Comparison of ENCODE assay signal across 1 cellular context in the genomic region with DNA sequence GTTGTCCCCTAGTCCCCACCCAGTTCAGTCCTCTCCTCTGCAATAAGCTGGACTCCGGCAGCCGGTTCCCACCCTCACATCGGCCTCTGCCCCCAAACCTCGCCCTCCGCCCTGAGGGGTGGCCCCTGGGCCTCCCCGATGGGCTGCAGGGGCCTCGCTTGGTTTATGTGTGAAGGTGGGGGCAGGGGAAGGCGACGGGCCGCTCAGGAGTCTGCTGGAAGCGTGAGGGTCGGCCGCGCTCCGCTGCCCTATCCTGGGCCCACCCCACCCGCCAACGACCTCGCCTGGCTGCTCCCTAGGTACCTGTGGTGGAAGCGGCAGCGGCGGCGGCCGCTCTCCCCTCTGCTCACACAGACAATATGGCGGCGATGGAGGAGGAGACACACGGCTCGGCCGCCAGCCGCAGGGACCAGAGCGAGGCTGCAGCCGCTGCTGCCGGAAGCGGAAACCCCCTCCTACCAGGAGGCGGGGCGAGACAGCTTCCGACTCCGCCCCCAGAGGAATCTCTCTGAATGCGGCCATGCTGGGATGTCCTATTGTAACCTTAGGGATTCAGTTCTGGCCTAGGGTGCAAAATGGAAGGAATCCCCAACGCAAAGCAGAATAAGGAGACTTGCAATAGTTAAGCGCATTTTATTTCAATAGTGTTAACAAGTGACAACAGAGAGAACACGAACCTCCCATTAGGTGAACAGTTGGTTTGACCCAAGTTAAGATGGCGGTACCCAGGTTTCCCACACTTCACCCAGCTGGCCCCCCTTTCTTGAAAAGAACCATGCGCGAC.
A peak's percentile ranks its signal among the peaks of the same experiment; 100 is the strongest.
TF ChIP-seq lines count a peak whose summit lies in the region.

A gene (minus strand): TSS at position 422 of the 784 bp plus-strand sequence. CDS start 35,239 bp downstream, outside the sequence.

TF ChIP-seq in HepG2, 621 proteins besides CTCF, POLR2A, EP300 and RAD21 (continued from another document and continues in another):
- TF ChIP-seq SMYD3 (CRISPR knock-in tag; IDR thresholded peaks at IDR 0.05): peak; percentile 93
- TF ChIP-seq PAF1 (CRISPR knock-in tag; IDR thresholded peaks at IDR 0.05): no peak
- TF ChIP-seq, protein P1, sequence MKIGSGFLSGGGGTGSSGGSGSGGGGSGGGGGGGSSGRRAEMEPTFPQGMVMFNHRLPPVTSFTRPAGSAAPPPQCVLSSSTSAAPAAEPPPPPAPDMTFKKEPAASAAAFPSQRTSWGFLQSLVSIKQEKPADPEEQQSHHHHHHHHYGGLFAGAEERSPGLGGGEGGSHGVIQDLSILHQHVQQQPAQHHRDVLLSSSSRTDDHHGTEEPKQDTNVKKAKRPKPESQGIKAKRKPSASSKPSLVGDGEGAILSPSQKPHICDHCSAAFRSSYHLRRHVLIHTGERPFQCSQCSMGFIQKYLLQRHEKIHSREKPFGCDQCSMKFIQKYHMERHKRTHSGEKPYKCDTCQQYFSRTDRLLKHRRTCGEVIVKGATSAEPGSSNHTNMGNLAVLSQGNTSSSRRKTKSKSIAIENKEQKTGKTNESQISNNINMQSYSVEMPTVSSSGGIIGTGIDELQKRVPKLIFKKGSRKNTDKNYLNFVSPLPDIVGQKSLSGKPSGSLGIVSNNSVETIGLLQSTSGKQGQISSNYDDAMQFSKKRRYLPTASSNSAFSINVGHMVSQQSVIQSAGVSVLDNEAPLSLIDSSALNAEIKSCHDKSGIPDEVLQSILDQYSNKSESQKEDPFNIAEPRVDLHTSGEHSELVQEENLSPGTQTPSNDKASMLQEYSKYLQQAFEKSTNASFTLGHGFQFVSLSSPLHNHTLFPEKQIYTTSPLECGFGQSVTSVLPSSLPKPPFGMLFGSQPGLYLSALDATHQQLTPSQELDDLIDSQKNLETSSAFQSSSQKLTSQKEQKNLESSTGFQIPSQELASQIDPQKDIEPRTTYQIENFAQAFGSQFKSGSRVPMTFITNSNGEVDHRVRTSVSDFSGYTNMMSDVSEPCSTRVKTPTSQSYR (CRISPR knock-in tag; IDR thresholded peaks at IDR 0.05; ENCODE audit: borderline replicate concordance): no peak
- TF ChIP-seq, protein P2, sequence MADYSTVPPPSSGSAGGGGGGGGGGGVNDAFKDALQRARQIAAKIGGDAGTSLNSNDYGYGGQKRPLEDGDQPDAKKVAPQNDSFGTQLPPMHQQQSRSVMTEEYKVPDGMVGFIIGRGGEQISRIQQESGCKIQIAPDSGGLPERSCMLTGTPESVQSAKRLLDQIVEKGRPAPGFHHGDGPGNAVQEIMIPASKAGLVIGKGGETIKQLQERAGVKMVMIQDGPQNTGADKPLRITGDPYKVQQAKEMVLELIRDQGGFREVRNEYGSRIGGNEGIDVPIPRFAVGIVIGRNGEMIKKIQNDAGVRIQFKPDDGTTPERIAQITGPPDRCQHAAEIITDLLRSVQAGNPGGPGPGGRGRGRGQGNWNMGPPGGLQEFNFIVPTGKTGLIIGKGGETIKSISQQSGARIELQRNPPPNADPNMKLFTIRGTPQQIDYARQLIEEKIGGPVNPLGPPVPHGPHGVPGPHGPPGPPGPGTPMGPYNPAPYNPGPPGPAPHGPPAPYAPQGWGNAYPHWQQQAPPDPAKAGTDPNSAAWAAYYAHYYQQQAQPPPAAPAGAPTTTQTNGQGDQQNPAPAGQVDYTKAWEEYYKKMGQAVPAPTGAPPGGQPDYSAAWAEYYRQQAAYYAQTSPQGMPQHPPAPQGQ (CRISPR knock-in tag; IDR thresholded peaks at IDR 0.05; ENCODE audit: borderline replicate concordance): no peak
- peak; percentile 99 for TF ChIP-seq YEATS4 (CRISPR knock-in tag; IDR thresholded peaks at IDR 0.05; ENCODE audit: borderline replicate concordance)
- TF ChIP-seq, protein P3, sequence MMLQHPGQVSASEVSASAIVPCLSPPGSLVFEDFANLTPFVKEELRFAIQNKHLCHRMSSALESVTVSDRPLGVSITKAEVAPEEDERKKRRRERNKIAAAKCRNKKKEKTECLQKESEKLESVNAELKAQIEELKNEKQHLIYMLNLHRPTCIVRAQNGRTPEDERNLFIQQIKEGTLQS (CRISPR knock-in tag; IDR thresholded peaks at IDR 0.05): peak; percentile 56; the same call in 1 of the 2 replicates
- TF ChIP-seq ZNF615 (CRISPR knock-in tag; IDR thresholded peaks at IDR 0.05; ENCODE audit: borderline replicate concordance): peak; percentile 69; the same call in 1 of the 2 replicates
- TF ChIP-seq ARNT (IDR thresholded peaks at IDR 0.05): no peak
- no peak for TF ChIP-seq ZNF780A (CRISPR knock-in tag; IDR thresholded peaks at IDR 0.05)
- 0 out of 2 replicates have a peak, but pooled peaks have one; percentile 33 for TF ChIP-seq ZNF263 (CRISPR knock-in tag; IDR thresholded peaks at IDR 0.05)
- no peak for TF ChIP-seq NONO (IDR thresholded peaks at IDR 0.05)
- TF ChIP-seq NONO (CRISPR knock-in tag; conservative IDR thresholded peaks at IDR 0.05): peak; percentile 96
- TF ChIP-seq, protein P4, sequence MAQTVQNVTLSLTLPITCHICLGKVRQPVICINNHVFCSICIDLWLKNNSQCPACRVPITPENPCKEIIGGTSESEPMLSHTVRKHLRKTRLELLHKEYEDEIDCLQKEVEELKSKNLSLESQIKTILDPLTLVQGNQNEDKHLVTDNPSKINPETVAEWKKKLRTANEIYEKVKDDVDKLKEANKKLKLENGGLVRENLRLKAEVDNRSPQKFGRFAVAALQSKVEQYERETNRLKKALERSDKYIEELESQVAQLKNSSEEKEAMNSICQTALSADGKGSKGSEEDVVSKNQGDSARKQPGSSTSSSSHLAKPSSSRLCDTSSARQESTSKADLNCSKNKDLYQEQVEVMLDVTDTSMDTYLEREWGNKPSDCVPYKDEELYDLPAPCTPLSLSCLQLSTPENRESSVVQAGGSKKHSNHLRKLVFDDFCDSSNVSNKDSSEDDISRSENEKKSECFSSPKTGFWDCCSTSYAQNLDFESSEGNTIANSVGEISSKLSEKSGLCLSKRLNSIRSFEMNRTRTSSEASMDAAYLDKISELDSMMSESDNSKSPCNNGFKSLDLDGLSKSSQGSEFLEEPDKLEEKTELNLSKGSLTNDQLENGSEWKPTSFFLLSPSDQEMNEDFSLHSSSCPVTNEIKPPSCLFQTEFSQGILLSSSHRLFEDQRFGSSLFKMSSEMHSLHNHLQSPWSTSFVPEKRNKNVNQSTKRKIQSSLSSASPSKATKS (CRISPR knock-in tag; IDR thresholded peaks at IDR 0.05): peak; percentile 73; the same call in 1 of the 2 replicates
- no peak for TF ChIP-seq CENPX (CRISPR knock-in tag; IDR thresholded peaks at IDR 0.05)
- no peak for TF ChIP-seq SCMH1 (CRISPR knock-in tag; IDR thresholded peaks at IDR 0.05; ENCODE audit: borderline replicate concordance)
- TF ChIP-seq NFIB (CRISPR knock-in tag; IDR thresholded peaks at IDR 0.05; ENCODE audit: borderline replicate concordance): no peak
- peak; percentile 94 for TF ChIP-seq ZMAT3 (CRISPR knock-in tag; conservative IDR thresholded peaks at IDR 0.05)
- TF ChIP-seq, protein P5, sequence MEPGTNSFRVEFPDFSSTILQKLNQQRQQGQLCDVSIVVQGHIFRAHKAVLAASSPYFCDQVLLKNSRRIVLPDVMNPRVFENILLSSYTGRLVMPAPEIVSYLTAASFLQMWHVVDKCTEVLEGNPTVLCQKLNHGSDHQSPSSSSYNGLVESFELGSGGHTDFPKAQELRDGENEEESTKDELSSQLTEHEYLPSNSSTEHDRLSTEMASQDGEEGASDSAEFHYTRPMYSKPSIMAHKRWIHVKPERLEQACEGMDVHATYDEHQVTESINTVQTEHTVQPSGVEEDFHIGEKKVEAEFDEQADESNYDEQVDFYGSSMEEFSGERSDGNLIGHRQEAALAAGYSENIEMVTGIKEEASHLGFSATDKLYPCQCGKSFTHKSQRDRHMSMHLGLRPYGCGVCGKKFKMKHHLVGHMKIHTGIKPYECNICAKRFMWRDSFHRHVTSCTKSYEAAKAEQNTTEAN (CRISPR knock-in tag; conservative IDR thresholded peaks at IDR 0.05): peak; percentile 68
- TF ChIP-seq TRIM24 (CRISPR knock-in tag; IDR thresholded peaks at IDR 0.05): no peak
- no peak for TF ChIP-seq HNRNPUL1 (IDR thresholded peaks at IDR 0.05; ENCODE audit: low read depth, low read length)
- peak; percentile 70; the same call in 1 of the 2 replicates for TF ChIP-seq IRX3 (CRISPR knock-in tag; IDR thresholded peaks at IDR 0.05; ENCODE audit: borderline replicate concordance, low read depth)
- no peak for TF ChIP-seq HMG20A (CRISPR knock-in tag; IDR thresholded peaks at IDR 0.05; ENCODE audit: borderline replicate concordance)
- peak; percentile 92; the same call in 1 of the 2 replicates for TF ChIP-seq NPAS2 (CRISPR knock-in tag; IDR thresholded peaks at IDR 0.05; ENCODE audit: borderline replicate concordance)
- TF ChIP-seq, protein P6, sequence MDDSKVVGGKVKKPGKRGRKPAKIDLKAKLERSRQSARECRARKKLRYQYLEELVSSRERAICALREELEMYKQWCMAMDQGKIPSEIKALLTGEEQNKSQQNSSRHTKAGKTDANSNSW (CRISPR knock-in tag; IDR thresholded peaks at IDR 0.05; ENCODE audit: borderline replicate concordance): peak; percentile 63; the same call in 1 of the 2 replicates
- TF ChIP-seq KDM6A (CRISPR knock-in tag; IDR thresholded peaks at IDR 0.05; ENCODE audit: low read depth): 0 out of 2 replicates have a peak, but pooled peaks have one; percentile 32
- TF ChIP-seq, protein P7, sequence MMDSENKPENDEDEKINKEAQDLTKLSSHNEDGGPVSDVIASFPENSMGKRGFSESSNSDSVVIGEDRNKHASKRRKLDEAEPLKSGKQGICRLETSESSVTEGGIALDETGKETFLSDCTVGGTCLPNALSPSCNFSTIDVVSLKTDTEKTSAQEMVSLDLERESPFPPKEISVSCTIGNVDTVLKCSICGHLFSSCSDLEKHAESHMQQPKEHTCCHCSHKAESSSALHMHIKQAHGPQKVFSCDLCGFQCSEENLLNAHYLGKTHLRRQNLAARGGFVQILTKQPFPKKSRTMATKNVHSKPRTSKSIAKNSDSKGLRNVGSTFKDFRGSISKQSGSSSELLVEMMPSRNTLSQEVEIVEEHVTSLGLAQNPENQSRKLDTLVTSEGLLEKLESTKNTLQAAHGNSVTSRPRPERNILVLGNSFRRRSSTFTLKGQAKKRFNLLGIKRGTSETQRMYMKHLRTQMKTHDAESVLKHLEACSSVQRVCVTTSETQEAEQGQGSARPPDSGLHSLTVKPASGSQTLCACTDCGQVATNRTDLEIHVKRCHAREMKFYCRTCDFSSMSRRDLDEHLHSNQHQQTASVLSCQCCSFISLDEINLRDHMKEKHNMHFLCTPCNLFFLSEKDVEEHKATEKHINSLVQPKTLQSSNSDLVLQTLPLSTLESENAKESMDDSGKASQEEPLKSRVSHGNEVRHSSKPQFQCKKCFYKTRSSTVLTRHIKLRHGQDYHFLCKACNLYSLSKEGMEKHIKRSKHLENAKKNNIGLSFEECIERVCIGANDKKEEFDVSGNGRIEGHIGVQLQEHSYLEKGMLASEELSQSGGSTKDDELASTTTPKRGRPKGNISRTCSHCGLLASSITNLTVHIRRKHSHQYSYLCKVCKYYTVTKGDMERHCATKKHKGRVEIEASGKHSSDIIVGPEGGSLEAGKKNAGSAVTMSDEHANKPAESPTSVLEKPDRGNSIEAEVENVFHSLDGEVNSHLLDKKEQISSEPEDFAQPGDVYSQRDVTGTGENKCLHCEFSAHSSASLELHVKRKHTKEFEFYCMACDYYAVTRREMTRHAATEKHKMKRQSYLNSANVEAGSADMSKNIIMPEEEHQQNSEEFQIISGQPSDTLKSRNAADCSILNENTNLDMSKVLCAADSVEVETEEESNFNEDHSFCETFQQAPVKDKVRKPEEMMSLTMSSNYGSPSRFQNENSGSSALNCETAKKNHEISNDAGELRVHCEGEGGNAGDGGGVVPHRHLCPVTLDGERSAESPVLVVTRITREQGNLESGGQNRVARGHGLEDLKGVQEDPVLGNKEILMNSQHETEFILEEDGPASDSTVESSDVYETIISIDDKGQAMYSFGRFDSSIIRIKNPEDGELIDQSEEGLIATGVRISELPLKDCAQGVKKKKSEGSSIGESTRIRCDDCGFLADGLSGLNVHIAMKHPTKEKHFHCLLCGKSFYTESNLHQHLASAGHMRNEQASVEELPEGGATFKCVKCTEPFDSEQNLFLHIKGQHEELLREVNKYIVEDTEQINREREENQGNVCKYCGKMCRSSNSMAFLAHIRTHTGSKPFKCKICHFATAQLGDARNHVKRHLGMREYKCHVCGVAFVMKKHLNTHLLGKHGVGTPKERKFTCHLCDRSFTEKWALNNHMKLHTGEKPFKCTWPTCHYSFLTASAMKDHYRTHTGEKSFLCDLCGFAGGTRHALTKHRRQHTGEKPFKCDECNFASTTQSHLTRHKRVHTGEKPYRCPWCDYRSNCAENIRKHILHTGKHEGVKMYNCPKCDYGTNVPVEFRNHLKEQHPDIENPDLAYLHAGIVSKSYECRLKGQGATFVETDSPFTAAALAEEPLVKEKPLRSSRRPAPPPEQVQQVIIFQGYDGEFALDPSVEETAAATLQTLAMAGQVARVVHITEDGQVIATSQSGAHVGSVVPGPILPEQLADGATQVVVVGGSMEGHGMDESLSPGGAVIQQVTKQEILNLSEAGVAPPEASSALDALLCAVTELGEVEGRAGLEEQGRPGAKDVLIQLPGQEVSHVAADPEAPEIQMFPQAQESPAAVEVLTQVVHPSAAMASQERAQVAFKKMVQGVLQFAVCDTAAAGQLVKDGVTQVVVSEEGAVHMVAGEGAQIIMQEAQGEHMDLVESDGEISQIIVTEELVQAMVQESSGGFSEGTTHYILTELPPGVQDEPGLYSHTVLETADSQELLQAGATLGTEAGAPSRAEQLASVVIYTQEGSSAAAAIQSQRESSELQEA (CRISPR knock-in tag; IDR thresholded peaks at IDR 0.05; ENCODE audit: not compliant biosample characterization): peak; percentile 81
- TF ChIP-seq EED (CRISPR knock-in tag; IDR thresholded peaks at IDR 0.05): peak; percentile 94
- peak; percentile 32 for TF ChIP-seq NFKBIZ (CRISPR knock-in tag; IDR thresholded peaks at IDR 0.05)
- TF ChIP-seq RXRB (CRISPR knock-in tag; IDR thresholded peaks at IDR 0.05; ENCODE audit: borderline replicate concordance): peak; percentile 78
- TF ChIP-seq RBM22 (optimal IDR thresholded peaks at IDR 0.05; ENCODE audit: low read length): no peak
- TF ChIP-seq ZNF510 (CRISPR knock-in tag; IDR thresholded peaks at IDR 0.05; ENCODE audit: low read depth): peak; percentile 98
- TF ChIP-seq THYN1 (CRISPR knock-in tag; IDR thresholded peaks at IDR 0.05; ENCODE audit: borderline replicate concordance, low read depth): peak; percentile 97; the same call in 1 of the 2 replicates
- peak; percentile 83 for TF ChIP-seq KLF6 (CRISPR knock-in tag; IDR thresholded peaks at IDR 0.05)
- peak; percentile 86; the same call in 1 of the 2 replicates for TF ChIP-seq ZZZ3 (CRISPR knock-in tag; IDR thresholded peaks at IDR 0.05; ENCODE audit: borderline replicate concordance)
- TF ChIP-seq, protein P8, sequence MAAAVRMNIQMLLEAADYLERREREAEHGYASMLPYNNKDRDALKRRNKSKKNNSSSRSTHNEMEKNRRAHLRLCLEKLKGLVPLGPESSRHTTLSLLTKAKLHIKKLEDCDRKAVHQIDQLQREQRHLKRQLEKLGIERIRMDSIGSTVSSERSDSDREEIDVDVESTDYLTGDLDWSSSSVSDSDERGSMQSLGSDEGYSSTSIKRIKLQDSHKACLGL (CRISPR knock-in tag; IDR thresholded peaks at IDR 0.05): peak; percentile 36; the same call in 1 of the 2 replicates
- no peak for TF ChIP-seq NBN (conservative IDR thresholded peaks at IDR 0.05)
- TF ChIP-seq ZNF253 (CRISPR knock-in tag; IDR thresholded peaks at IDR 0.05; ENCODE audit: borderline replicate concordance): peak; percentile 62; the same call in 1 of the 2 replicates
- peak; percentile 85; the same call in 1 of the 2 replicates for TF ChIP-seq SMAD1 (CRISPR knock-in tag; IDR thresholded peaks at IDR 0.05; ENCODE audit: borderline replicate concordance, low read depth)
